In the genomic region with DNA sequence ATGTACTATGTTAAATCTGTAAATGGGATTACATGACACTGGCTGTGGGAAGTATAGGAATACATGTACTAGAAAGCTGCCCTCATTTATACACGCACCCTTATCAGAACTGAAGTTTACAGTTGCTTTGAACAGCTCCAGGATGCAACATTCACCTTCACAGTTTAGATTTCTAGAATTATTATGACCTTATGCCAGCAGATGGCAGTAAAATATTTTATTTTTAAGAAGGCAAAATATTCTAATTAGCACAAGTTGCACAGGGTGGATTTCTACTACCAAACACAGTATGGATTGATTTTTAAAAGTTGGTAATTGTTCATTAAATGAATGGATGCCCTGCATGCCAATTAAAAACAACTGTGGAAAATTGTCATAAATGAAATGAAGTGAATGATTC, we compare ENCODE assay signal across 9 cellular contexts.
A peak's percentile ranks its signal among the peaks of the same experiment; 100 is the strongest.
DNase-seq lines count a peak whose midpoint lies in the region; ATAC-seq, FAIRE-seq and TF ChIP-seq lines count a peak whose summit lies in the region.
"Had no signal": no experiment of that assay in that cellular context is flagged by ENCODE, and none has a peak within 500 bp of the region (broad histone marks: within the 10 kb centered on the region; RNA-seq: fewer than 3 reads in every experiment).

No MANE protein-coding gene starts in this region.

- no peak overlapping the region for H3K27ac ChIP-seq in endothelial cell of umbilical vein (ENCODE audit: insufficient read depth, low read depth, low read length)
- no peak overlapping the region for H3K27ac ChIP-seq in suprapubic skin
- H3K27ac ChIP-seq in gastrocnemius medialis: no peak overlapping the region

- no peak overlapping the region for H3K9ac ChIP-seq in endothelial cell of umbilical vein (replicated peaks; ENCODE audit: extremely low read depth, insufficient read depth, low read length)

- H3K4me3 ChIP-seq in endothelial cell of umbilical vein (replicated peaks in 1 of 3; ENCODE audit: insufficient read depth in 1 of 3, low read depth in 1 of 3, low read length in 3 of 3) (no peak overlapping the region), suprapubic skin (no peak overlapping the region), gastrocnemius medialis (no peak overlapping the region)

- peak; percentile 45 for DNase-seq in ACHN
- peak; percentile 3 for DNase-seq in NCI-H69 (lab: John Stamatoyannopoulos, UW)
- peak; percentile 24 for DNase-seq in endothelial cell of umbilical vein (ENCODE audit: low read depth, low spot score)
- DNase-seq in suprapubic skin (ENCODE audit: low spot score in 2 of 2): no peak
- DNase-seq in gastrocnemius medialis: no peak
- DNase-seq in GM19238 (ENCODE audit: insufficient read length, low spot score): no peak
- DNase-seq: activated gamma-delta T cell treated with Interleukin-2 at 50 U/mL for 16 hours had no signal

- TF ChIP-seq CTCF in endothelial cell of umbilical vein (IDR thresholded peaks at IDR 0.05; ENCODE audit: extremely low read depth in 1 of 2, insufficient read depth in 1 of 2, low read depth in 1 of 2, low read length in 2 of 2) (no peak), suprapubic skin (IDR thresholded peaks at IDR 0.05) (no peak), gastrocnemius medialis (IDR thresholded peaks at IDR 0.05 in 4 of 5, conservative IDR thresholded peaks at IDR 0.05 in 1 of 5) (no peak)

- dilution Hi-C loops in endothelial cell of umbilical vein (cut with MboI; ENCODE audit: extremely low pct_ligation_motif_present, low sequenced_read_pairs): no loop called here

- H3K9me3 ChIP-seq in endothelial cell of umbilical vein (replicated peaks; ENCODE audit: control insufficient read depth, insufficient read depth, low read length) (no peaks in the 10 kb centered on the region), suprapubic skin (no peaks in the 10 kb centered on the region), gastrocnemius medialis (no peaks in the 10 kb centered on the region)

- H3K79me2 ChIP-seq in endothelial cell of umbilical vein (ENCODE audit: control insufficient read depth, insufficient read depth, low read length): no peaks in the 10 kb centered on the region

- H3K27me3 ChIP-seq in endothelial cell of umbilical vein (ENCODE audit: control insufficient read depth in 2 of 2, insufficient read depth in 2 of 2, low read length in 2 of 2) (no peaks in the 10 kb centered on the region), suprapubic skin (no peaks in the 10 kb centered on the region), gastrocnemius medialis (no peaks in the 10 kb centered on the region)

- BruUV-seq in endothelial cell of umbilical vein (replicated peaks; lab: Mats Ljungman, UMichigan): no TSS peak

- no peak for FAIRE-seq in endothelial cell of umbilical vein (lab: Jason Lieb, UNC)

- no peak overlapping the region for H3K4me2 ChIP-seq in endothelial cell of umbilical vein (ENCODE audit: insufficient read depth, low read length)

- H3K36me3 ChIP-seq in endothelial cell of umbilical vein (ENCODE audit: control insufficient read depth in 2 of 2, extremely low read depth in 1 of 2, insufficient read depth in 2 of 2, low read length in 2 of 2) (no peaks in the 10 kb centered on the region), suprapubic skin (no peaks in the 10 kb centered on the region), gastrocnemius medialis (no peaks in the 10 kb centered on the region)

- POLR2A ChIA-PET in endothelial cell of umbilical vein (lab: Charles Lee): no interaction called here

- ATAC-seq in GM19455 (IDR thresholded peaks at IDR 0.05; ENCODE audit: unreplicated experiment) (peak; percentile 66), gastrocnemius medialis (no peak), GM21526 (IDR thresholded peaks at IDR 0.05; ENCODE audit: low FRiP score, unreplicated experiment) (no peak)

- no peaks in the 10 kb centered on the region for H3K9me1 ChIP-seq in endothelial cell of umbilical vein (replicated peaks; ENCODE audit: control insufficient read depth, extremely low read depth, insufficient read depth, low read length)

- TF ChIP-seq EP300 in suprapubic skin (IDR thresholded peaks at IDR 0.05): no peak

- intact Hi-C loops in endothelial cell of umbilical vein (cut with micrococcal nuclease) (loop anchor here (2.0 kb wide), 1 partner anchor 448 kb away; no protein-coding TSS in a partner anchor), gastrocnemius medialis (cut with DNase I; ENCODE audit: low total_unique reads) (no loop called here)

- H3K4me1 ChIP-seq in endothelial cell of umbilical vein (ENCODE audit: control insufficient read depth, extremely low read depth, insufficient read depth, low read length) (no peaks in the 10 kb centered on the region), suprapubic skin (no peaks in the 10 kb centered on the region), gastrocnemius medialis (no peaks in the 10 kb centered on the region)

- in situ Hi-C loops in ACHN (cut with HindIII; ENCODE audit: low pct_ligation_motif_present, low pct_unique_long_range_greater_than_20kb, low sequenced_read_pairs) (no loop called here), gastrocnemius medialis (cut with MboI; ENCODE audit: low sequenced_read_pairs in 4 of 4) (no loop called here)

- 40% methylated on average over 1 of the region's 1 CpG for WGBS in suprapubic skin

- CTCF ChIA-PET in endothelial cell of umbilical vein (lab: Charles Lee): interaction anchor here (0.6 to 6.4 kb wide), 15 partner anchors 9 to 1968 kb away, joined by 3 to 63 read pairs (median 3); no protein-coding TSS in a partner anchor

- no peak for TF ChIP-seq POLR2A in endothelial cell of umbilical vein (IDR thresholded peaks at IDR 0.05; ENCODE audit: low read depth, low read length)
- no peak for TF ChIP-seq POLR2A in suprapubic skin (IDR thresholded peaks at IDR 0.05)
- TF ChIP-seq POLR2A in gastrocnemius medialis (IDR thresholded peaks at IDR 0.05): no peak

- H4K20me1 ChIP-seq in endothelial cell of umbilical vein (replicated peaks; ENCODE audit: control insufficient read depth, extremely low read depth, insufficient read depth, low read length): no peaks in the 10 kb centered on the region

- H2AFZ ChIP-seq in endothelial cell of umbilical vein (ENCODE audit: low read depth, low read length): no peak overlapping the region

TF ChIP-seq in endothelial cell of umbilical vein, 7 proteins besides CTCF, POLR2A, EP300 and RAD21:
- TF ChIP-seq POLR2AphosphoS5 (IDR thresholded peaks at IDR 0.05; ENCODE audit: insufficient read depth, low read depth, low read length) (no peak), GATA2 (IDR thresholded peaks at IDR 0.05; ENCODE audit: insufficient read depth, insufficient read length, low read depth, low read length) (no peak), JUN (IDR thresholded peaks at IDR 0.05; ENCODE audit: borderline replicate concordance, insufficient read depth, insufficient read length, low read depth) (no peak), MYC (IDR thresholded peaks at IDR 0.05; ENCODE audit: low read depth, low read length) (no peak), FOS (IDR thresholded peaks at IDR 0.05; ENCODE audit: borderline replicate concordance, insufficient read depth, low read length) (no peak), EZH2 (IDR thresholded peaks at IDR 0.05; ENCODE audit: borderline replicate concordance, low read depth, low read length, severe bottlenecking) (no peak), MAX (IDR thresholded peaks at IDR 0.05; ENCODE audit: insufficient read depth, insufficient read length) (no peak)
TF ChIP-seq in endothelial cell of umbilical vein: peak in this region for 0.

Comparison
In these comparisons a context has a peak if more than half of its experiments do, and no peak if none do; other contexts are left out.
1. DNase-seq: peak in ACHN (single experiment), NCI-H69 (single experiment) and endothelial cell of umbilical vein (single experiment); none in suprapubic skin (0 of 2), gastrocnemius medialis (0 of 2) and GM19238 (single experiment).